2 cellular contexts compared by ENCODE assay signal in the genomic region with DNA sequence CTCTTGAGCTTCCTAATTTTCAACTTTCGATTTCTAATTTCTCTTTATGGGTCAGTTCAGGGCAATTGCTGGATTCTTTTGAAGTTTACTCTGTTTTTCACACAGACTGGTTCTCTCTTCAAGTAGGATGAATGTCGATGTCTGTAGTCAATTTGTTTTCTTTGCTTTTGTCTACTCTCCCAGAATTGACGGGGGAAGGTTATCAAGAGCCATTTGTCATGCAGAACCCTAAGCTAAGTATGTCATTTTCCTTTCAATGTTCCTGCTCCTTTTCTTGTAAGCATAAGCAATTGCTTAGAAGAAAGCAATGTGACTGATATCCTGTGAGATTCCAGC.
TF ChIP-seq lines count a peak whose summit lies in the region.

No MANE protein-coding gene starts in this region.

TF ChIP-seq in liver, 16 proteins besides CTCF, POLR2A, EP300 and RAD21:
- TF ChIP-seq JUND (IDR thresholded peaks at IDR 0.05), result no peak
- peak; percentile 28 for TF ChIP-seq NR2F2 (IDR thresholded peaks at IDR 0.05)

TF ChIP-seq in HepG2, 621 proteins besides CTCF, POLR2A, EP300 and RAD21:
- TF ChIP-seq RCOR2 (CRISPR knock-in tag; IDR thresholded peaks at IDR 0.05), result no peak
- no peak for TF ChIP-seq ZBTB43 (CRISPR knock-in tag; conservative IDR thresholded peaks at IDR 0.05)
- TF ChIP-seq MED1 (CRISPR knock-in tag; IDR thresholded peaks at IDR 0.05), result no peak
- TF ChIP-seq NR0B2 (CRISPR knock-in tag; IDR thresholded peaks at IDR 0.05), result no peak
- no peak for TF ChIP-seq ZNF367 (CRISPR knock-in tag; IDR thresholded peaks at IDR 0.05; ENCODE audit: borderline replicate concordance)
- TF ChIP-seq ZNF275 (CRISPR knock-in tag; IDR thresholded peaks at IDR 0.05; ENCODE audit: borderline replicate concordance), result no peak
- TF ChIP-seq ZNF253 (CRISPR knock-in tag; IDR thresholded peaks at IDR 0.05; ENCODE audit: borderline replicate concordance), result no peak
- TF ChIP-seq, protein P1, sequence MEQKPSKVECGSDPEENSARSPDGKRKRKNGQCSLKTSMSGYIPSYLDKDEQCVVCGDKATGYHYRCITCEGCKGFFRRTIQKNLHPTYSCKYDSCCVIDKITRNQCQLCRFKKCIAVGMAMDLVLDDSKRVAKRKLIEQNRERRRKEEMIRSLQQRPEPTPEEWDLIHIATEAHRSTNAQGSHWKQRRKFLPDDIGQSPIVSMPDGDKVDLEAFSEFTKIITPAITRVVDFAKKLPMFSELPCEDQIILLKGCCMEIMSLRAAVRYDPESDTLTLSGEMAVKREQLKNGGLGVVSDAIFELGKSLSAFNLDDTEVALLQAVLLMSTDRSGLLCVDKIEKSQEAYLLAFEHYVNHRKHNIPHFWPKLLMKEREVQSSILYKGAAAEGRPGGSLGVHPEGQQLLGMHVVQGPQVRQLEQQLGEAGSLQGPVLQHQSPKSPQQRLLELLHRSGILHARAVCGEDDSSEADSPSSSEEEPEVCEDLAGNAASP (CRISPR knock-in tag; IDR thresholded peaks at IDR 0.05; ENCODE audit: borderline replicate concordance), result no peak
- no peak for TF ChIP-seq MZF1 (CRISPR knock-in tag; IDR thresholded peaks at IDR 0.05; ENCODE audit: borderline replicate concordance)
- TF ChIP-seq THAP7 (CRISPR knock-in tag; IDR thresholded peaks at IDR 0.05), result no peak
- no peak for TF ChIP-seq BRF2 (CRISPR knock-in tag; IDR thresholded peaks at IDR 0.05)
- no peak for TF ChIP-seq ZNF20 (CRISPR knock-in tag; IDR thresholded peaks at IDR 0.05)
- no peak for TF ChIP-seq ZNF740 (CRISPR knock-in tag; IDR thresholded peaks at IDR 0.05)
- TF ChIP-seq TEAD3 (CRISPR knock-in tag; optimal IDR thresholded peaks at IDR 0.05; ENCODE audit: borderline replicate concordance), result no peak
- TF ChIP-seq ZNF605 (CRISPR knock-in tag; IDR thresholded peaks at IDR 0.05), result no peak
- no peak for TF ChIP-seq TSC22D2 (CRISPR knock-in tag; IDR thresholded peaks at IDR 0.05; ENCODE audit: borderline replicate concordance)
- TF ChIP-seq, protein P2, sequence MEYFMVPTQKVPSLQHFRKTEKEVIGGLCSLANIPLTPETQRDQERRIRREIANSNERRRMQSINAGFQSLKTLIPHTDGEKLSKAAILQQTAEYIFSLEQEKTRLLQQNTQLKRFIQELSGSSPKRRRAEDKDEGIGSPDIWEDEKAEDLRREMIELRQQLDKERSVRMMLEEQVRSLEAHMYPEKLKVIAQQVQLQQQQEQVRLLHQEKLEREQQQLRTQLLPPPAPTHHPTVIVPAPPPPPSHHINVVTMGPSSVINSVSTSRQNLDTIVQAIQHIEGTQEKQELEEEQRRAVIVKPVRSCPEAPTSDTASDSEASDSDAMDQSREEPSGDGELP (IDR thresholded peaks at IDR 0.05; ENCODE audit: borderline replicate concordance, low read depth), result no peak
